In the genomic region with DNA sequence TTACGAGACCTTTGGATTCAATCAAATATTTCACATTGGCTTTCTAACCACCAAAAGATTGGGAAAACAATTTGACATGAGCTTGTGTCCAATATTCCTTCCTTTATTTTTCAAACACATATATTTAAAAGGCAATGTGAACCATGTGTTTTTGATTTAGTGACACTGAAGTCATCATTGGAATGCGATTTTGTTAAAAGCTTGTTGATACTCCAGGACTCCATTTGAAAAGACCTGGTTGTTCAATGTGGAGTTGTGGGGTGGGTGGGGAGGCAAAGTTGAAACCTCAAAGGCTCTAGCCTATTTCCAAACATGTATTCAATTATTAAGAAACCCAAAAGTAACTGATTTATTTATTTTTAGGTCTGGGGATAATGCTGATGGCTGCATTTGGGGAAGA, we compare ENCODE assay signal across 21 cellular contexts.
"Had no signal": no experiment of that assay in that cellular context is flagged by ENCODE, and none has a peak within 500 bp of the region (broad histone marks: within the 10 kb centered on the region; RNA-seq: fewer than 3 reads in every experiment).

No MANE protein-coding gene starts in this region.

- H3K9me3 ChIP-seq: colonic mucosa, prostate gland, right atrium auricular region, stomach, testis, upper lobe of left lung had no signal

- H3K4me1 ChIP-seq: colonic mucosa, prostate gland had no signal

- DNase-seq: activated CD4-positive, alpha-beta memory T cell treated with anti-CD3 and anti-CD28 coated beads for 36 hours; activated CD4-positive, alpha-beta T cell treated with anti-CD3 and anti-CD28 coated beads for 36 hours; activated naive CD4-positive, alpha-beta T cell; activated naive CD8-positive, alpha-beta T cell treated with anti-CD3 and anti-CD28 coated beads, Interleukin-2, amount 10 ng/mL, durations not matched to agents 7 days and 5 days; brain microvascular endothelial cell; colonic mucosa; hypothalamus; islet precursor cell; left colon; midbrain; stimulated activated CD4-positive, alpha-beta T cell treated with anti-CD3 and anti-CD28 coated beads, Interleukin-2, amount 100 ng/mL, for 48 hours; stomach; T-cell; testis; upper lobe of left lung had no signal

- H3K27me3 Mint-ChIP-seq: activated CD4-positive, alpha-beta memory T cell treated with anti-CD3 and anti-CD28 coated beads for 36 hours; activated CD4-positive, alpha-beta T cell treated with anti-CD3 and anti-CD28 coated beads for 36 hours; central memory CD8-positive, alpha-beta T cell; T-cell had no signal

- H3K9me3 Mint-ChIP-seq: activated CD4-positive, alpha-beta memory T cell treated with anti-CD3 and anti-CD28 coated beads for 36 hours; central memory CD8-positive, alpha-beta T cell had no signal

- H3K4me3 ChIP-seq: colonic mucosa, prostate gland, right atrium auricular region, SK-N-MC, stomach, testis, upper lobe of left lung had no signal

- H3K27me3 ChIP-seq: brain microvascular endothelial cell, colonic mucosa, right atrium auricular region, stomach, testis, upper lobe of left lung had no signal

- H3K4me3 Mint-ChIP-seq: activated CD4-positive, alpha-beta memory T cell treated with anti-CD3 and anti-CD28 coated beads for 36 hours; activated CD4-positive, alpha-beta T cell treated with anti-CD3 and anti-CD28 coated beads for 36 hours; activated naive CD8-positive, alpha-beta T cell treated with anti-CD3 and anti-CD28 coated beads, Interleukin-2, amount 10 ng/mL, durations not matched to agents 7 days and 5 days; central memory CD8-positive, alpha-beta T cell; T-cell; WTC11 had no signal

- H3K36me3 Mint-ChIP-seq: activated CD4-positive, alpha-beta memory T cell treated with anti-CD3 and anti-CD28 coated beads for 36 hours; T-cell; WTC11 had no signal

- H3K27ac Mint-ChIP-seq: activated CD4-positive, alpha-beta memory T cell treated with anti-CD3 and anti-CD28 coated beads for 36 hours; activated CD4-positive, alpha-beta T cell treated with anti-CD3 and anti-CD28 coated beads for 36 hours; activated naive CD8-positive, alpha-beta T cell treated with anti-CD3 and anti-CD28 coated beads, Interleukin-2, amount 10 ng/mL, durations not matched to agents 7 days and 5 days; T-cell; WTC11 had no signal

- H3K36me3 ChIP-seq: brain microvascular endothelial cell, colonic mucosa, prostate gland, right atrium auricular region, stomach, upper lobe of left lung had no signal

- FAIRE-seq: frontal cortex had no signal

- H3K4me1 Mint-ChIP-seq: activated naive CD8-positive, alpha-beta T cell treated with anti-CD3 and anti-CD28 coated beads, Interleukin-2, amount 10 ng/mL, durations not matched to agents 7 days and 5 days had no signal

- H3K27ac ChIP-seq: brain microvascular endothelial cell, colonic mucosa, prostate gland, right atrium auricular region, SK-N-MC, stomach, testis, upper lobe of left lung had no signal

- ATAC-seq: activated CD4-positive, alpha-beta T cell treated with anti-CD3 and anti-CD28 coated beads for 36 hours; left colon; T-cell; WTC11 had no signal
